ENCODE assay signal across 23 cellular contexts in the genomic region with DNA sequence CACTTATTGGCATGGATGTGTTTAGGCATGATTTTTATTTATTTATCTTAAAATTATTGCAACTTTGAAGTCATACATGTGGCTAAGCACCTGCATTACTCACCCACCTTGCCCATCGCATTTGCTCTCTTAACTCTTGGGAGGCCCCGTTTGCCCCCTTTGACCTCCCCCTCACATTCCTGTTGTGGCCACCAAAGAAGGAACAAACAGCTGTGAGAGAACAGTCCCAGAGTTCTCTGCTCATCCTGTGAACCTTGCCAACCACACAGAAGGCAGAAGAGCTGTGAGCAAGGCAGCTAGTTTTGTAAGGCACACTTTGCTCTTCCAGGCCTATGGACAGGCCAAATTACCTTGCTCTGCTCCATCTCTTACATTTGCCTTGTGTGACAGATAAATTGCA. TPM values are rescaled to one million over a fixed set of nuclear protein-coding genes. Genes with fewer than 3 reads are reported as not detected.
A peak's percentile ranks its signal among the peaks of the same experiment; 100 is the strongest.
DNase-seq lines count a peak whose midpoint lies in the region; ATAC-seq, FAIRE-seq and TF ChIP-seq lines count a peak whose summit lies in the region.
"Had no signal": no experiment of that assay in that cellular context is flagged by ENCODE, and none has a peak within 500 bp of the region (broad histone marks: within the 10 kb centered on the region; RNA-seq: fewer than 3 reads in every experiment).

No MANE protein-coding gene starts in this region.

- H3K9me3 Mint-ChIP-seq in CD4-positive, CD25-positive, alpha-beta regulatory T cell, result peaks cover 0 to 12% (median 2%) of the 10 kb centered on the region in 7 donors

- CTCF ChIA-PET in HepG2 (lab: Yijun Ruan, JAX; ENCODE audit: low intra/inter-chr PET ratio, low total read pairs), result no interaction called here

- H4K20me1 ChIP-seq in DND-41 (ENCODE audit: insufficient read depth, low read length), result no peaks in the 10 kb centered on the region
- no peaks in the 10 kb centered on the region for H4K20me1 ChIP-seq in HepG2 (ENCODE audit: insufficient read depth, low read length)

- BruUV-seq in HepG2 (replicated peaks; lab: Mats Ljungman, UMichigan), result no TSS peak

- H2AFZ ChIP-seq in DND-41 (ENCODE audit: low read depth, low read length) (peak overlapping the region; percentile 5; the same call in 1 of the 2 replicates), HepG2 (ENCODE audit: low read length) (no peak overlapping the region)
- H2AFZ ChIP-seq: GM23248 had no signal

- H3K79me2 ChIP-seq in DND-41 (ENCODE audit: insufficient read depth, low read length) (no peaks in the 10 kb centered on the region), HepG2 (ENCODE audit: insufficient read depth, low read length) (no peaks in the 10 kb centered on the region)

- no peak for DNase-seq in CD4-positive, CD25-positive, alpha-beta regulatory T cell
- DNase-seq in DND-41 (peak; percentile 49), SJCRH30 (peak; percentile 54 to 59), HepG2 (ENCODE audit: low spot score) (peak; percentile 13), dermis blood vessel endothelial cell (no peak), retina (no peak), spleen (no peak)
- DNase-seq: Caco-2, DMS153, GM23248, HCEC 1CT, KBM-7, MM.1S, NCI-H1105 treated with DMSO at 0.1 percent for 48 hours, NCI-H1694 treated with DMSO at 0.1 percent for 48 hours, NCI-H2107, NCI-H2227 treated with DMSO at 0.1 percent for 48 hours, NCI-H524 treated with DMSO at 0.1 percent for 48 hours, RPMI8226, SW 1271 had no signal

- H3K9ac ChIP-seq in DND-41 (ENCODE audit: low read depth, low read length) (no peak overlapping the region), HepG2 (ENCODE audit: insufficient read depth, low read depth, low read length) (no peak overlapping the region)
- H3K9ac ChIP-seq: GM23248 had no signal

- H3K36me3 ChIP-seq in CD4-positive, CD25-positive, alpha-beta regulatory T cell (ENCODE audit: control insufficient read depth, insufficient read depth, low read length), result no peaks in the 10 kb centered on the region
- H3K36me3 ChIP-seq in DND-41 (ENCODE audit: insufficient read depth, low read length) (no peaks in the 10 kb centered on the region), SJCRH30 (no peaks in the 10 kb centered on the region), HepG2 (replicated peaks in 1 of 2; ENCODE audit: control insufficient read depth in 1 of 2, insufficient read depth in 2 of 2, low read length in 2 of 2) (no peaks in the 10 kb centered on the region), spleen (no peaks in the 10 kb centered on the region)
- H3K36me3 ChIP-seq: SJSA1 had no signal

- TF ChIP-seq EP300 in HepG2 (IDR thresholded peaks at IDR 0.05; ENCODE audit: low read depth in 2 of 2, low read length in 2 of 2) (no peak), HepG2 (CRISPR knock-in tag; IDR thresholded peaks at IDR 0.05; ENCODE audit: borderline replicate concordance) (no peak)

- no peak overlapping the region for H3K4me3 Mint-ChIP-seq in CD4-positive, CD25-positive, alpha-beta regulatory T cell

- no peak overlapping the region for H3K27ac ChIP-seq in CD4-positive, CD25-positive, alpha-beta regulatory T cell (ENCODE audit: insufficient read depth, low read length, poor library complexity, severe bottlenecking)
- H3K27ac ChIP-seq in DND-41 (ENCODE audit: low read length), result peak overlapping the region; percentile 44
- no peak overlapping the region for H3K27ac ChIP-seq in SJCRH30
- H3K27ac ChIP-seq in HepG2 (ENCODE audit: extremely low read length, insufficient read depth, low read length), result no peak overlapping the region
- peak overlapping the region in 2 of 8 donors; percentile 6 to 24 for H3K27ac ChIP-seq in spleen
- H3K27ac ChIP-seq: C4-2B, GM23248, SJSA1 had no signal

- peak overlapping the region in 2 of 3 donors; percentile 32 to 81 for H3K27ac Mint-ChIP-seq in CD4-positive, CD25-positive, alpha-beta regulatory T cell

- FAIRE-seq in HepG2 (lab: Jason Lieb, UNC), result no peak

- H3K9me3 ChIP-seq in CD4-positive, CD25-positive, alpha-beta regulatory T cell (ENCODE audit: control insufficient read depth in 2 of 2, low read length in 2 of 2), result no peaks in the 10 kb centered on the region
- H3K9me3 ChIP-seq in DND-41 (ENCODE audit: insufficient read depth, low read length, severe bottlenecking), result peaks cover 6% of the 10 kb centered on the region
- no peaks in the 10 kb centered on the region for H3K9me3 ChIP-seq in SJCRH30 (replicated peaks)
- H3K9me3 ChIP-seq in HepG2 (ENCODE audit: low read length), result peaks cover 4% of the 10 kb centered on the region; the same call in 1 of the 2 replicates
- peaks cover 0 to 22% (median 17%) of the 10 kb centered on the region in 8 donors for H3K9me3 ChIP-seq in spleen

- no peaks in the 10 kb centered on the region for H3K27me3 ChIP-seq in CD4-positive, CD25-positive, alpha-beta regulatory T cell (ENCODE audit: control insufficient read depth, insufficient read depth, low read length)
- no peaks in the 10 kb centered on the region for H3K27me3 ChIP-seq in DND-41 (ENCODE audit: insufficient read depth, low read length, poor library complexity)
- no peaks in the 10 kb centered on the region for H3K27me3 ChIP-seq in SJCRH30
- H3K27me3 ChIP-seq in HepG2 (ENCODE audit: control insufficient read depth in 1 of 2, insufficient read depth in 2 of 2, low read length in 2 of 2), result no peaks in the 10 kb centered on the region
- no peaks in the 10 kb centered on the region for H3K27me3 ChIP-seq in spleen (replicated peaks in 1 of 7)
- H3K27me3 ChIP-seq: SJSA1 had no signal

- H3K27me3 Mint-ChIP-seq in CD4-positive, CD25-positive, alpha-beta regulatory T cell, result no peaks in the 10 kb centered on the region

- peak in 1 of 2 donors; percentile 12 for ATAC-seq in CD4-positive, CD25-positive, alpha-beta regulatory T cell (ENCODE audit: low read depth in 2 of 2)
- ATAC-seq in DND-41 (ENCODE audit: insufficient read depth, low read depth) (peak; percentile 75), HepG2 (0 out of 3 replicates have a peak, but pooled peaks have one; percentile 35), HG02852 (IDR thresholded peaks at IDR 0.05; ENCODE audit: unreplicated experiment) (no peak)

- POLR2A ChIA-PET in HepG2 (lab: Yijun Ruan, JAX), result no interaction called here

- WGBS in HepG2 (ENCODE audit: low lambda C conversion rate), result 42% methylated on average over 2 of the region's 2 CpGs
- WGBS in spleen, 5 donors, result 23 to 45% (median 33%) methylated on average over 2 of the region's 2 CpGs

- TF ChIP-seq POLR2A in HepG2 (IDR thresholded peaks at IDR 0.05; ENCODE audit: insufficient read depth in 1 of 2, low read depth in 2 of 2, low read length in 2 of 2) (no peak), spleen (IDR thresholded peaks at IDR 0.05) (no peak)

- intact Hi-C loops in HepG2 (cut with micrococcal nuclease; ENCODE audit: unreplicated experiment) (no loop called here), spleen (cut with DNase I; ENCODE audit: low total_unique reads) (no loop called here)

- no peak overlapping the region for H3K4me3 ChIP-seq in CD4-positive, CD25-positive, alpha-beta regulatory T cell (ENCODE audit: low read depth, low read length)
- H3K4me3 ChIP-seq in DND-41 (ENCODE audit: low read depth in 1 of 2, low read length in 2 of 2) (no peak overlapping the region), SJCRH30 (no peak overlapping the region), HepG2 (replicated peaks in 1 of 3; ENCODE audit: insufficient read depth in 1 of 3, low read depth in 2 of 3, low read length in 3 of 3) (no peak overlapping the region), spleen (no peak overlapping the region)
- H3K4me3 ChIP-seq: GM23248, SJSA1 had no signal

- H3K4me1 ChIP-seq in CD4-positive, CD25-positive, alpha-beta regulatory T cell (ENCODE audit: control insufficient read depth, insufficient read depth, low read length, poor library complexity, severe bottlenecking), result peaks cover 5% of the 10 kb centered on the region
- H3K4me1 ChIP-seq in DND-41 (ENCODE audit: insufficient read depth, low read length) (peaks cover 25% of the 10 kb centered on the region), SJCRH30 (peaks cover 12% of the 10 kb centered on the region), HepG2 (ENCODE audit: insufficient read depth, low read length) (peaks cover 12% of the 10 kb centered on the region; the same call in 1 of the 2 replicates), spleen (peaks cover 0 to 30% (median 8%) of the 10 kb centered on the region in 6 donors)
- H3K4me1 ChIP-seq: Caco-2, SJSA1 had no signal

- TF ChIP-seq CTCF in DND-41 (IDR thresholded peaks at IDR 0.05; ENCODE audit: borderline replicate concordance, extremely low read depth, low read length, poor library complexity, severe bottlenecking) (no peak), HepG2 (CRISPR knock-in tag; IDR thresholded peaks at IDR 0.05) (no peak), spleen (IDR thresholded peaks at IDR 0.05 in 8 of 11, conservative IDR thresholded peaks at IDR 0.05 in 3 of 11) (no peak)

- no peak overlapping the region; the same call in 1 of the 2 replicates for H3K4me2 ChIP-seq in DND-41 (ENCODE audit: insufficient read depth, low read length)
- H3K4me2 ChIP-seq in HepG2 (ENCODE audit: low read depth, low read length), result no peak overlapping the region

- H3K36me3 Mint-ChIP-seq in CD4-positive, CD25-positive, alpha-beta regulatory T cell, result peaks cover 20% of the 10 kb centered on the region

- no peak for TF ChIP-seq RAD21 in HepG2 (CRISPR knock-in tag; IDR thresholded peaks at IDR 0.05)

- in situ Hi-C loops in HepG2 (cut with HindIII; ENCODE audit: extremely low pct_ligation_motif_present, low pct_unique_long_range_greater_than_20kb), result no loop called here

- peaks cover 7 to 27% (median 14%) of the 10 kb centered on the region in 4 donors for H3K4me1 Mint-ChIP-seq in CD4-positive, CD25-positive, alpha-beta regulatory T cell

RNA-seq across cellular contexts. Expression of gene FGL2, which starts 23.6 kb away (rescaled TPM):
- total RNA-seq in CD4-positive, CD25-positive, alpha-beta regulatory T cell, result 8.1 TPM
- polyA plus RNA-seq in CD4-positive, CD25-positive, alpha-beta regulatory T cell, result 10 to 100 TPM in 3 of 4 donors, 1 to 10 TPM in 1; 6.2 to 14.2 (median 10.8) TPM
- total RNA-seq in SJCRH30 (2014; rRNA removed; shearing (Covaris generic)), result 1.3 and 1.5 TPM in 2 replicates
- total RNA-seq in HepG2 (2016; rRNA removed; fragmentation: Illumina TruSeq; extraction: Trizol), result 0.08 and 0.15 TPM in 2 replicates
- not detected in 2 replicates for total RNA-seq in HepG2 (2016; cell fraction: cytosol; rRNA removed; fragmentation: Illumina TruSeq; extraction: Trizol; ENCODE audit: low read depth)
- total RNA-seq in HepG2 (2016; cell fraction: insoluble cytoplasmic fraction; rRNA removed; fragmentation: Illumina TruSeq; extraction: Trizol), result 0.11 and 0.16 TPM in 2 replicates
- 0.03 and 0.06 TPM in 2 replicates for total RNA-seq in HepG2 (2016; cell fraction: membrane; rRNA removed; fragmentation: Illumina TruSeq; extraction: Trizol)
- total RNA-seq in HepG2 (2016; cell fraction: nucleus; rRNA removed; fragmentation: Illumina TruSeq; extraction: Trizol), result 0.59 and 0.88 TPM in 2 replicates
- 0.04 and 0.08 TPM in 2 replicates for polyA plus RNA-seq in HepG2 (2011; rRNA removed)
- 0.01 and 0.03 TPM in 2 replicates for polyA plus RNA-seq in HepG2 (2011; cell fraction: cytosol; rRNA removed)
- polyA plus RNA-seq in HepG2 (2011; cell fraction: nucleus; rRNA removed), result 0.10 and 0.24 TPM in 2 replicates
- 0.13 and 0.34 TPM in 2 replicates for polyA plus RNA-seq in HepG2 (2012)
- polyA plus RNA-seq in HepG2 (2016; cell fraction: cytosol; fragmentation: Illumina TruSeq; extraction: Trizol; ENCODE audit: low read depth), result not detected in 2 replicates
- polyA plus RNA-seq in HepG2 (2016; cell fraction: insoluble cytoplasmic fraction; fragmentation: Illumina TruSeq; extraction: Trizol; ENCODE audit: low read depth), result 0.15 TPM in 2 replicates
- not detected in 2 replicates for polyA plus RNA-seq in HepG2 (2016; cell fraction: membrane; fragmentation: Illumina TruSeq; extraction: Trizol; ENCODE audit: low read depth)
- 0.31 and 0.48 TPM in 2 replicates for polyA plus RNA-seq in HepG2 (2016; cell fraction: nucleus; fragmentation: Illumina TruSeq; extraction: Trizol; ENCODE audit: insufficient read depth, low read depth)
- not detected in 2 replicates for polyA minus RNA-seq in HepG2 (2011; rRNA and poly(A)+ RNA removed; ENCODE audit: low replicate concordance)
- polyA minus RNA-seq in HepG2 (2011; cell fraction: cytosol; rRNA and poly(A)+ RNA removed), result not detected in 2 replicates
- polyA minus RNA-seq in HepG2 (2011; cell fraction: nucleus; rRNA and poly(A)+ RNA removed), result 0.39 and 1.1 TPM in 2 replicates
- 0.17 and 0.33 TPM in 2 replicates for total RNA-seq in dermis blood vessel endothelial cell
- 100 to 1,000 TPM in 6 of 7 donors, 10 to 100 TPM in 1; 97.8 to 204 (median 134) TPM for total RNA-seq in spleen
- 10 to 100 TPM; 13.2 to 14.5 (median 13.7) TPM for polyA plus RNA-seq in spleen
- total RNA-seq: Caco-2 had no signal

Comparison
In these comparisons a context has a peak if more than half of its experiments do, and no peak if none do; other contexts are left out.
1. DNase-seq: peak in DND-41 (single experiment), SJCRH30 (2 of 2) and HepG2 (single experiment); none in CD4-positive, CD25-positive, alpha-beta regulatory T cell (0 of 3), dermis blood vessel endothelial cell (single experiment), retina (single experiment) and spleen (single experiment).
2. RNA of gene FGL2, which starts 23.6 kb away (total RNA-seq): 97.8 to 204 TPM in spleen; 8.1 TPM in CD4-positive, CD25-positive, alpha-beta regulatory T cell (single experiment), 1.3 to 1.5 TPM in SJCRH30, 0.17 to 0.33 TPM in dermis blood vessel endothelial cell and 0.03 to 0.88 TPM in HepG2; every median in the first group is over 10 times any median in the second.